Comparison of ENCODE assay signal across 27 cellular contexts in the genomic region with DNA sequence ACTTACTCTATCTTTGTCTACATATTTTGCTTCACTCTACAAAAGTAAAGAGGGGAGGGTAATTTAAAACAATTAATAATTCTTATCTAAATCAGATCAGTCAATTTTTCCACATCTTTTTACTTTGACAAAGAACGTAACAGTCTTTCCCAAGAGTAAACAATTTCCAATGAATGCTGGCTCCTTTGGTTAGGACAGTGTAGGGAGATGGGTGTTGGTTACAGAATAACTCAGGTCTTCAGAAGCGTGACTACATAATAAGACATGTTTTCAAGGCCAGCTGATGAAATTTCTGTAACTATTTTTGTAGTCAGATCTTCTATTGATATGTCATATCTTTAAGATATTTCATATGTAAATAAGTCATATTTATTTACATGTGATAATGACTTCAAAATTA.
"Had no signal": no experiment of that assay in that cellular context is flagged by ENCODE, and none has a peak within 500 bp of the region (broad histone marks: within the 10 kb centered on the region; RNA-seq: fewer than 3 reads in every experiment).

No MANE protein-coding gene starts in this region.

- H3K9me3 ChIP-seq: left lung, lower lobe of right lung, pancreas, stomach, testis, tibial artery, upper lobe of right lung had no signal

- H3K36me3 ChIP-seq: left lung, lower lobe of right lung, pancreas, stomach, tibial artery, upper lobe of right lung had no signal

- H3K4me3 ChIP-seq: left lung, lower lobe of right lung, pancreas, skin epidermis, stomach, testis, tibial artery, upper lobe of right lung had no signal

- DNase-seq: hypothalamus; immature natural killer cell; islet precursor cell; left colon; left lung; lower lobe of right lung; mammary epithelial cell; mesenchymal stem cell; naive thymus-derived CD8-positive, alpha-beta T cell; nucleus accumbens; pancreas; retina; right cardiac atrium; stimulated activated CD4-positive, alpha-beta T cell treated with anti-CD3 and anti-CD28 coated beads, Interleukin-12 subunit alpha, Interleukin-12 subunit beta, amount 100 ng/mL, for 4 hours; stimulated activated CD4-positive, alpha-beta T cell treated with anti-CD3 and anti-CD28 coated beads, Interleukin-15, amount 100 ng/mL, for 24 hours; stimulated activated CD4-positive, alpha-beta T cell treated with anti-CD3 and anti-CD28 coated beads, Interleukin-2, amount 100 ng/mL, for 24 hours; stimulated activated CD4-positive, alpha-beta T cell treated with anti-CD3 and anti-CD28 coated beads, Interleukin-4, amount 100 ng/mL, for 1 hour; stimulated activated naive B cell treated with anti-CD40 and anti-IgM and Interleukin-4, amounts not matched to agents 10 μg/mL and 1 μg/mL and 100 μg/mL, for 72 hours; stimulated activated naive CD8-positive, alpha-beta T cell treated with anti-CD3 and anti-CD28 coated beads, Interleukin-15, Interleukin-2, amounts not matched to agents 100 U/mL and 50 U/mL, for 24 hours; stomach; testis; tibial artery; upper lobe of right lung had no signal

- H3K36me3 Mint-ChIP-seq: immature natural killer cell; naive thymus-derived CD8-positive, alpha-beta T cell; stimulated activated naive B cell treated with anti-CD40 and anti-IgM and Interleukin-4, amounts not matched to agents 10 μg/mL and 1 μg/mL and 100 μg/mL, for 72 hours had no signal

- ATAC-seq: left colon; left lung; lower lobe of right lung; naive thymus-derived CD8-positive, alpha-beta T cell; pancreas; right cardiac atrium; sciatic nerve; stimulated activated naive B cell treated with anti-CD40 and anti-IgM and Interleukin-4, amounts not matched to agents 10 μg/mL and 1 μg/mL and 100 μg/mL, for 72 hours; stimulated activated naive CD8-positive, alpha-beta T cell treated with anti-CD3 and anti-CD28 coated beads, Interleukin-15, Interleukin-2, amounts not matched to agents 100 U/mL and 50 U/mL, for 24 hours; upper lobe of right lung had no signal

- H3K4me1 Mint-ChIP-seq: immature natural killer cell; naive thymus-derived CD8-positive, alpha-beta T cell; nephron; neural crest cell; stimulated activated naive B cell treated with anti-CD40 and anti-IgM and Interleukin-4, amounts not matched to agents 10 μg/mL and 1 μg/mL and 100 μg/mL, for 72 hours had no signal

- H3K4me1 ChIP-seq: left lung, lower lobe of right lung, pancreas, stomach, testis, tibial artery, upper lobe of right lung had no signal

- H3K27ac Mint-ChIP-seq: immature natural killer cell; naive thymus-derived CD8-positive, alpha-beta T cell; nephron; stimulated activated naive B cell treated with anti-CD40 and anti-IgM and Interleukin-4, amounts not matched to agents 10 μg/mL and 1 μg/mL and 100 μg/mL, for 72 hours had no signal

- H3K9me3 Mint-ChIP-seq: immature natural killer cell; naive thymus-derived CD8-positive, alpha-beta T cell; nephron; neural crest cell; stimulated activated naive B cell treated with anti-CD40 and anti-IgM and Interleukin-4, amounts not matched to agents 10 μg/mL and 1 μg/mL and 100 μg/mL, for 72 hours had no signal

- H3K27ac ChIP-seq: left lung, lower lobe of right lung, pancreas, skin epidermis, stomach, testis, tibial artery, upper lobe of right lung had no signal

- H3K27me3 ChIP-seq: pancreas, testis, tibial artery, upper lobe of right lung had no signal

- H3K4me3 Mint-ChIP-seq: immature natural killer cell; naive thymus-derived CD8-positive, alpha-beta T cell; nephron; neural crest cell; stimulated activated naive B cell treated with anti-CD40 and anti-IgM and Interleukin-4, amounts not matched to agents 10 μg/mL and 1 μg/mL and 100 μg/mL, for 72 hours had no signal
